In genomic region chr7:152761116-152761748, GRCh38 we compare ENCODE assay signal across 8 cellular contexts. TPM values are rescaled to one million over a fixed set of nuclear protein-coding genes. Genes with fewer than 3 reads are reported as not detected.
DNase-seq lines count a peak whose midpoint lies in the region; ATAC-seq, FAIRE-seq and TF ChIP-seq lines count a peak whose summit lies in the region.

No MANE protein-coding gene starts in this region.

- H3K27me3 Mint-ChIP-seq in activated T-helper 1 cell treated with anti-CD3 and anti-CD28 coated beads, Interleukin-12 subunit alpha, Interleukin-12 subunit beta, Interleukin-2, Interleukin-4 antibody, amounts not matched to agents 30 ng/mL and 10 ng/mL and 1 ng/mL, durations not matched to agents 14 hours and 24 hours and 36 hours (ENCODE audit: insufficient read depth): peaks cover 2% of the 10 kb centered on the region
- H3K27me3 Mint-ChIP-seq in mesothelial cell of epicardium (ENCODE audit: low read depth): peaks cover 2% of the 10 kb centered on the region

- TF ChIP-seq POLR2A in GM12892 (IDR thresholded peaks at IDR 0.05; ENCODE audit: low read depth, low read length): no peak

- FAIRE-seq in GM12892 (lab: Jason Lieb, UNC) (peak; percentile 36), frontal cortex (lab: Jason Lieb, UNC) (no peak)

- intact Hi-C loops in activated T-helper 1 cell treated with anti-CD3 and anti-CD28 coated beads, Interleukin-12 subunit alpha, Interleukin-12 subunit beta, Interleukin-2, Interleukin-4 antibody, amounts not matched to agents 30 ng/mL and 10 ng/mL and 1 ng/mL, durations not matched to agents 14 hours and 24 hours and 36 hours (cut with micrococcal nuclease): no loop called here

- peak; percentile 34 for ATAC-seq in HG02885 (IDR thresholded peaks at IDR 0.05; ENCODE audit: poor library complexity, unreplicated experiment)

- peak overlapping the region; percentile 62 for H3K27ac Mint-ChIP-seq in activated T-helper 1 cell treated with anti-CD3 and anti-CD28 coated beads, Interleukin-12 subunit alpha, Interleukin-12 subunit beta, Interleukin-2, Interleukin-4 antibody, amounts not matched to agents 30 ng/mL and 10 ng/mL and 1 ng/mL, durations not matched to agents 14 hours and 24 hours and 36 hours
- H3K27ac Mint-ChIP-seq in mesothelial cell of epicardium: no peak overlapping the region

- TF ChIP-seq CTCF in mesothelial cell of epicardium (IDR thresholded peaks at IDR 0.05; ENCODE audit: unreplicated experiment): no peak

- H3K4me3 Mint-ChIP-seq in activated T-helper 1 cell treated with anti-CD3 and anti-CD28 coated beads, Interleukin-12 subunit alpha, Interleukin-12 subunit beta, Interleukin-2, Interleukin-4 antibody, amounts not matched to agents 30 ng/mL and 10 ng/mL and 1 ng/mL, durations not matched to agents 14 hours and 24 hours and 36 hours: peak overlapping the region; percentile 86
- peak overlapping the region; percentile 85 for H3K4me3 Mint-ChIP-seq in mesothelial cell of epicardium

- no peaks in the 10 kb centered on the region for H3K9me3 Mint-ChIP-seq in activated T-helper 1 cell treated with anti-CD3 and anti-CD28 coated beads, Interleukin-12 subunit alpha, Interleukin-12 subunit beta, Interleukin-2, Interleukin-4 antibody, amounts not matched to agents 30 ng/mL and 10 ng/mL and 1 ng/mL, durations not matched to agents 14 hours and 24 hours and 36 hours
- no peaks in the 10 kb centered on the region for H3K9me3 Mint-ChIP-seq in mesothelial cell of epicardium

- no peaks in the 10 kb centered on the region for H3K36me3 Mint-ChIP-seq in activated T-helper 1 cell treated with anti-CD3 and anti-CD28 coated beads, Interleukin-12 subunit alpha, Interleukin-12 subunit beta, Interleukin-2, Interleukin-4 antibody, amounts not matched to agents 30 ng/mL and 10 ng/mL and 1 ng/mL, durations not matched to agents 14 hours and 24 hours and 36 hours (ENCODE audit: low read depth)
- no peaks in the 10 kb centered on the region for H3K36me3 Mint-ChIP-seq in mesothelial cell of epicardium

- H3K4me1 Mint-ChIP-seq in activated T-helper 1 cell treated with anti-CD3 and anti-CD28 coated beads, Interleukin-12 subunit alpha, Interleukin-12 subunit beta, Interleukin-2, Interleukin-4 antibody, amounts not matched to agents 30 ng/mL and 10 ng/mL and 1 ng/mL, durations not matched to agents 14 hours and 24 hours and 36 hours (ENCODE audit: low read depth): peaks cover 21% of the 10 kb centered on the region
- peaks cover 14% of the 10 kb centered on the region for H3K4me1 Mint-ChIP-seq in mesothelial cell of epicardium

- no peak for DNase-seq in GM12892 (ENCODE audit: insufficient read length)
- DNase-seq in activated T-helper 1 cell treated with anti-CD3 and anti-CD28 coated beads, Interleukin-12 subunit alpha, Interleukin-12 subunit beta, Interleukin-2, Interleukin-4 antibody, amounts not matched to agents 30 ng/mL and 10 ng/mL and 1 ng/mL, durations not matched to agents 14 hours and 24 hours and 36 hours (ENCODE audit: low spot score): no peak
- DNase-seq in mesothelial cell of epicardium (ENCODE audit: low spot score in 2 of 2, unreplicated experiment in 2 of 2): no peak
- DNase-seq in foreskin melanocyte: no peak
- DNase-seq in NCI-H2081 treated with DMSO at 0.1 percent for 48 hours (lab: John Stamatoyannopoulos, UW): no peak
- DNase-seq in frontal cortex (ENCODE audit: low spot score in 2 of 2): no peak
- DNase-seq in NCI-H446 treated with DMSO at 0.1 percent for 48 hours (lab: John Stamatoyannopoulos, UW): no peak

RNA-seq across cellular contexts. Expression of gene ACTR3B, which starts 1.7 kb away (rescaled TPM):
- polyA plus RNA-seq in GM12892 (2012; ENCODE audit: missing spikeins): 10.5 TPM
- 7.0 and 8.3 TPM in 2 replicates for total RNA-seq in activated T-helper 1 cell treated with anti-CD3 and anti-CD28 coated beads, Interleukin-12 subunit alpha, Interleukin-12 subunit beta, Interleukin-2, Interleukin-4 antibody, amounts not matched to agents 30 ng/mL and 10 ng/mL and 1 ng/mL, durations not matched to agents 14 hours and 24 hours and 36 hours
- 12.7 to 14.7 TPM (median 13.7 TPM) in 3 replicates for total RNA-seq in mesothelial cell of epicardium
- 65.2 TPM for total RNA-seq in frontal cortex
